ENCODE assay signal across 2 cellular contexts in genomic region chr1:6421266-6421665, GRCh38.
A peak's percentile ranks its signal among the peaks of the same experiment; 100 is the strongest.
TF ChIP-seq lines count a peak whose summit lies in the region.

No MANE protein-coding gene starts in this region.

TF ChIP-seq in Ishikawa, 13 proteins besides CTCF, POLR2A, EP300 and RAD21:
- TF ChIP-seq USF1 (IDR thresholded peaks at IDR 0.05) = no peak
- no peak for TF ChIP-seq FOXM1 (IDR thresholded peaks at IDR 0.05; ENCODE audit: borderline replicate concordance, low read depth)
- no peak for TF ChIP-seq TEAD4 (IDR thresholded peaks at IDR 0.05)
- 0 out of 2 replicates have a peak, but pooled peaks have one; percentile 5 for TF ChIP-seq MAX (IDR thresholded peaks at IDR 0.05)

TF ChIP-seq in H1, 55 proteins besides CTCF, POLR2A, EP300 and RAD21:
- TF ChIP-seq SUZ12 (IDR thresholded peaks at IDR 0.05; ENCODE audit: low read length) = no peak
- TF ChIP-seq KDM5A (IDR thresholded peaks at IDR 0.05; ENCODE audit: low read length) = no peak
- no peak for TF ChIP-seq RXRA (IDR thresholded peaks at IDR 0.05; ENCODE audit: insufficient read depth, low read depth, low read length)
- TF ChIP-seq SIN3A (conservative IDR thresholded peaks at IDR 0.05 in 1 of 2, IDR thresholded peaks at IDR 0.05 in 1 of 2; ENCODE audit: low read depth in 1 of 2, low read length in 2 of 2) = no peak
- TF ChIP-seq TCF12 (IDR thresholded peaks at IDR 0.05; ENCODE audit: low read depth, low read length) = no peak
- no peak for TF ChIP-seq ZNF274 (IDR thresholded peaks at IDR 0.05; ENCODE audit: borderline replicate concordance, extremely low read depth, low read length)
- no peak for TF ChIP-seq HDAC6 (IDR thresholded peaks at IDR 0.05; ENCODE audit: low read depth, low read length)
- no peak for TF ChIP-seq TAF1 (IDR thresholded peaks at IDR 0.05; ENCODE audit: low read depth, low read length)
- no peak for TF ChIP-seq NRF1 (IDR thresholded peaks at IDR 0.05; ENCODE audit: low read depth, low read length)
TF ChIP-seq in H1: peak in this region for 0.
